26 cellular contexts compared by ENCODE assay signal in the genomic region with DNA sequence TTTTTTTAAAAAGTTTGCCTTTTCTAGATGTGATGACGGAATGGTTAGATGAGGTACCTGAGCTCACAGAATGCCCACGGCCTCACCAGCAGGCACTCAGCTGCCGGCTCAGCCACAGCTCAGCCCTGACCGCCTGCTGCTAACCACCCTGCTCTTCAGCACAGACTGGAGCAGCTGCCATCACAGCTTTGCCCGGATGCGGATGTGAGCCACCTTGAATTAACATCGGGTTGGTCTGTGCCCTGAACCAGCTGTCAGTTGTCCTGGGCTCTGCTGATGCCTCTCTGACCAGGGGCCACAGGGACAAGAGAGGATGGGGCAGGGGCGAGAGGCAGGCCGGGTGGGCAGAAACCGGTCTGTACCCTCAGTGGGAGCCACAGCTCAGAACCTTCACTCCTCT.
"Had no signal": no experiment of that assay in that cellular context is flagged by ENCODE, and none has a peak within 500 bp of the region (broad histone marks: within the 10 kb centered on the region; RNA-seq: fewer than 3 reads in every experiment).

No MANE protein-coding gene starts in this region.

- DNase-seq: activated CD4-positive, alpha-beta T cell treated with anti-CD3 and anti-CD28 coated beads for 4 hours; activated CD4-positive, alpha-beta T cell treated with anti-CD3 and anti-CD28 coated beads, Interleukin-2, amount 50 U/mL, for 4 hours; activated effector memory CD4-positive, alpha-beta T cell treated with Interleukin-2 at 50 U/mL for 16 hours; activated naive CD4-positive, alpha-beta T cell treated with Interleukin-2 at 50 U/mL for 16 hours; anterior cingulate cortex; dermis blood vessel endothelial cell; effector CD4-positive, alpha-beta T cell; esophagus squamous epithelium; foreskin melanocyte; lower lobe of right lung; mesenchymal stem cell; natural killer cell; stimulated activated naive CD4-positive, alpha-beta T cell had no signal

- H3K9ac ChIP-seq: neural progenitor cell had no signal

- H3K9me3 Mint-ChIP-seq: central memory CD8-positive, alpha-beta T cell; natural killer cell; neural progenitor cell had no signal

- H3K4me1 ChIP-seq: esophagus squamous epithelium, lower lobe of right lung, neural progenitor cell, right atrium auricular region, suprapubic skin, tibial nerve had no signal

- H3K4me3 ChIP-seq: esophagus squamous epithelium, lower lobe of right lung, neural progenitor cell, right atrium auricular region, suprapubic skin, tibial nerve had no signal

- H2AFZ ChIP-seq: neural progenitor cell had no signal

- ATAC-seq: lower lobe of right lung, natural killer cell had no signal

- H3K4me1 Mint-ChIP-seq: central memory CD8-positive, alpha-beta T cell; natural killer cell had no signal

- H3K36me3 ChIP-seq: esophagus squamous epithelium, lower lobe of right lung, neural progenitor cell, right atrium auricular region, suprapubic skin, tibial nerve had no signal

- H3K27me3 Mint-ChIP-seq: activated naive CD8-positive, alpha-beta T cell; central memory CD8-positive, alpha-beta T cell had no signal

- H3K4me2 ChIP-seq: neural progenitor cell had no signal

- H3K4me3 Mint-ChIP-seq: activated naive CD8-positive, alpha-beta T cell; central memory CD8-positive, alpha-beta T cell; natural killer cell; neural progenitor cell had no signal

- H3K27ac Mint-ChIP-seq: activated naive CD8-positive, alpha-beta T cell; natural killer cell; neural progenitor cell had no signal

- H3K36me3 Mint-ChIP-seq: activated naive CD8-positive, alpha-beta T cell; natural killer cell; neural progenitor cell had no signal

- FAIRE-seq: bronchial epithelial cell, colon, endometrium, keratinocyte, TTC549 had no signal

- H3K27ac ChIP-seq: epithelial cell of prostate, esophagus squamous epithelium, lower lobe of right lung, neural progenitor cell, right atrium auricular region, suprapubic skin, tibial nerve, VCaP had no signal

- H3K9me3 ChIP-seq: esophagus squamous epithelium, lower lobe of right lung, right atrium auricular region, suprapubic skin had no signal

- H3K27me3 ChIP-seq: neural progenitor cell, right atrium auricular region, tibial nerve had no signal
